Comparison of ENCODE assay signal across 9 cellular contexts in genomic region chr2:228657807-228658402, GRCh38.
A peak's percentile ranks its signal among the peaks of the same experiment; 100 is the strongest.
DNase-seq lines count a peak whose midpoint lies in the region; ATAC-seq and TF ChIP-seq lines count a peak whose summit lies in the region.
"Had no signal": no experiment of that assay in that cellular context is flagged by ENCODE, and none has a peak within 500 bp of the region (broad histone marks: within the 10 kb centered on the region; RNA-seq: fewer than 3 reads in every experiment).

No MANE protein-coding gene starts in this region.

- no peak overlapping the region for H3K4me3 Mint-ChIP-seq in T-helper 2 cell treated with Interferon-gamma antibody and Interleukin-4, amounts not matched to agents 5 μg/mL and 100 μg/mL, for 36 hours
- H3K4me3 Mint-ChIP-seq: activated B cell treated with CpG ODN at 0.5 μM for 24 hours had no signal

- no peaks in the 10 kb centered on the region for H3K36me3 ChIP-seq in breast epithelium

- no peak for TF ChIP-seq POLR2A in breast epithelium (IDR thresholded peaks at IDR 0.05)

- no peak overlapping the region for H3K27ac Mint-ChIP-seq in T-helper 2 cell treated with Interferon-gamma antibody and Interleukin-4, amounts not matched to agents 5 μg/mL and 100 μg/mL, for 36 hours
- H3K27ac Mint-ChIP-seq: activated B cell treated with CpG ODN at 0.5 μM for 24 hours had no signal

- no peaks in the 10 kb centered on the region for H3K36me3 Mint-ChIP-seq in T-helper 2 cell treated with Interferon-gamma antibody and Interleukin-4, amounts not matched to agents 5 μg/mL and 100 μg/mL, for 36 hours (ENCODE audit: low read depth)

- H3K27me3 Mint-ChIP-seq in T-helper 2 cell treated with Interferon-gamma antibody and Interleukin-4, amounts not matched to agents 5 μg/mL and 100 μg/mL, for 36 hours (ENCODE audit: low read depth) = no peaks in the 10 kb centered on the region
- H3K27me3 Mint-ChIP-seq: activated B cell treated with CpG ODN at 0.5 μM for 24 hours had no signal

- no peaks in the 10 kb centered on the region for H3K27me3 ChIP-seq in breast epithelium

- no peak overlapping the region for H3K27ac ChIP-seq in breast epithelium

- ATAC-seq in GM21526 (IDR thresholded peaks at IDR 0.05; ENCODE audit: low FRiP score, unreplicated experiment) = no peak

- intact Hi-C loops in breast epithelium (cut with DNase I; ENCODE audit: low total_unique reads) = no loop called here

- H3K9me3 ChIP-seq in breast epithelium = no peaks in the 10 kb centered on the region

- no peaks in the 10 kb centered on the region for H3K9me3 Mint-ChIP-seq in T-helper 2 cell treated with Interferon-gamma antibody and Interleukin-4, amounts not matched to agents 5 μg/mL and 100 μg/mL, for 36 hours
- H3K9me3 Mint-ChIP-seq: activated B cell treated with CpG ODN at 0.5 μM for 24 hours had no signal

- no peaks in the 10 kb centered on the region for H3K4me1 ChIP-seq in breast epithelium

- TF ChIP-seq CTCF in breast epithelium (IDR thresholded peaks at IDR 0.05) = peak in 2 of 3 donors; percentile 26 to 56

- DNase-seq in SIG-M5 treated with dmso at 0.1 percent for 504 hours (lab: John Stamatoyannopoulos, UW; ENCODE audit: unreplicated experiment) (peak; percentile 23), SIG-M5 (lab: John Stamatoyannopoulos, UW) (no peak), NCI-H2107 treated with DMSO at 0.1 percent for 48 hours (lab: John Stamatoyannopoulos, UW; ENCODE audit: unreplicated experiment) (peak; percentile 45), breast epithelium (ENCODE audit: low spot score in 2 of 2) (no peak), medulla oblongata (ENCODE audit: extremely low spot score) (peak; percentile 57), CD1c-positive myeloid dendritic cell (ENCODE audit: extremely low spot score) (no peak)
- DNase-seq in T-helper 2 cell treated with Interferon-gamma antibody and Interleukin-4, amounts not matched to agents 5 μg/mL and 100 μg/mL, for 36 hours (ENCODE audit: low spot score) = no peak
- DNase-seq: activated B cell treated with CpG ODN at 0.5 μM for 24 hours had no signal

- H3K4me1 Mint-ChIP-seq in T-helper 2 cell treated with Interferon-gamma antibody and Interleukin-4, amounts not matched to agents 5 μg/mL and 100 μg/mL, for 36 hours (ENCODE audit: low read depth) = no peaks in the 10 kb centered on the region
- H3K4me1 Mint-ChIP-seq: activated B cell treated with CpG ODN at 0.5 μM for 24 hours had no signal

- H3K4me3 ChIP-seq in breast epithelium = no peak overlapping the region

Comparison
In these comparisons a context has a peak if more than half of its experiments do, and no peak if none do; other contexts are left out.
1. DNase-seq: peak in SIG-M5 treated with dmso at 0.1 percent for 504 hours (single experiment), NCI-H2107 treated with DMSO at 0.1 percent for 48 hours (single experiment) and medulla oblongata (single experiment); none in SIG-M5 (single experiment), breast epithelium (0 of 2), T-helper 2 cell treated with Interferon-gamma antibody and Interleukin-4, amounts not matched to agents 5 μg/mL and 100 μg/mL, for 36 hours (single experiment) and CD1c-positive myeloid dendritic cell (single experiment).